In genomic region chr17:21512307-21513011, GRCh38 we compare ENCODE assay signal across 10 cellular contexts.
DNase-seq lines count a peak whose midpoint lies in the region; ATAC-seq, FAIRE-seq and TF ChIP-seq lines count a peak whose summit lies in the region.
"Had no signal": no experiment of that assay in that cellular context is flagged by ENCODE, and none has a peak within 500 bp of the region (broad histone marks: within the 10 kb centered on the region; RNA-seq: fewer than 3 reads in every experiment).

No MANE protein-coding gene starts in this region.

- WGBS in spleen, 5 donors = 46 to 65% (median 57%) methylated on average over 16 to 18 of the region's 18 CpGs

- no peaks in the 10 kb centered on the region for H3K9me3 Mint-ChIP-seq in naive B cell
- H3K9me3 Mint-ChIP-seq: T-helper 1 cell treated with Interleukin-12 subunit alpha and Interleukin-12 subunit beta and Interleukin-4 antibody, amounts not matched to agents 30 μg/mL and 1 μg/mL, for 36 hours had no signal

- TF ChIP-seq POLR2A in spleen (IDR thresholded peaks at IDR 0.05) = no peak

- no peak for FAIRE-seq in bronchial epithelial cell (lab: Jason Lieb, UNC)

- in situ Hi-C loops in GM13976 (cut with MboI; ENCODE audit: low sequenced_read_pairs, unreplicated experiment) = loop anchor here (25.0 kb wide), 2 partner anchors 225 to 400 kb away; partner anchors contain the start of gene MAP2K3

- peaks cover 24 to 48% (median 40%) of the 10 kb centered on the region in 3 donors for H3K27me3 Mint-ChIP-seq in naive B cell

- no peak overlapping the region for H3K27ac Mint-ChIP-seq in naive B cell
- H3K27ac Mint-ChIP-seq: T-helper 1 cell treated with Interleukin-12 subunit alpha and Interleukin-12 subunit beta and Interleukin-4 antibody, amounts not matched to agents 30 μg/mL and 1 μg/mL, for 36 hours had no signal

- peaks cover 14 to 23% (median 23%) of the 10 kb centered on the region in 3 donors for H3K4me1 Mint-ChIP-seq in naive B cell

- peaks cover 7% of the 10 kb centered on the region; the same call in 1 of the 2 replicates for H3K27me3 ChIP-seq in ACC112 (ENCODE audit: insufficient read depth, low read length)
- peaks cover 2% of the 10 kb centered on the region for H3K27me3 ChIP-seq in bronchial epithelial cell (ENCODE audit: control insufficient read depth, insufficient read depth, low read length)
- peaks cover 0 to 23% (median 6%) of the 10 kb centered on the region in 7 donors for H3K27me3 ChIP-seq in spleen (replicated peaks in 1 of 7)

- H3K9me3 ChIP-seq in spleen = no peaks in the 10 kb centered on the region
- H3K9me3 ChIP-seq: left lung had no signal

- intact Hi-C loops in spleen (cut with DNase I; ENCODE audit: low total_unique reads) = loop anchor here (5.0 kb wide), 1 partner anchor 395 kb away; no protein-coding TSS in a partner anchor

- H3K4me1 ChIP-seq in ACC112 (ENCODE audit: control insufficient read depth, insufficient read depth, low read length, unreplicated experiment) = no peaks in the 10 kb centered on the region
- H3K4me1 ChIP-seq in spleen = peaks cover 0 to 32% (median 20%) of the 10 kb centered on the region in 6 donors

- H3K4me3 ChIP-seq in ACC112 (ENCODE audit: low read depth, low read length) = peak overlapping the region; percentile 58
- H3K4me3 ChIP-seq in bronchial epithelial cell (ENCODE audit: low read depth, low read length) = peak overlapping the region; percentile 10
- H3K4me3 ChIP-seq in spleen = peak overlapping the region in 2 of 8 donors; percentile 13 to 44

- ATAC-seq in naive B cell (ENCODE audit: low read depth in 2 of 2) (no peak), HG03457 (IDR thresholded peaks at IDR 0.05; ENCODE audit: unreplicated experiment) (no peak), GM19463 (IDR thresholded peaks at IDR 0.05; ENCODE audit: unreplicated experiment) (no peak)

- no peaks in the 10 kb centered on the region for H3K36me3 Mint-ChIP-seq in naive B cell

- no peaks in the 10 kb centered on the region for H3K79me2 ChIP-seq in ACC112 (ENCODE audit: control insufficient read depth, insufficient read depth, low read length, unreplicated experiment)

- TF ChIP-seq CTCF in GM13976 (IDR thresholded peaks at IDR 0.05; ENCODE audit: borderline replicate concordance, control extremely low read depth, extremely low read depth, insufficient read depth, missing control alignments) (no peak), bronchial epithelial cell (IDR thresholded peaks at IDR 0.05; ENCODE audit: insufficient read depth, low read length, severe bottlenecking) (no peak), spleen (IDR thresholded peaks at IDR 0.05 in 8 of 11, conservative IDR thresholded peaks at IDR 0.05 in 3 of 11) (no peak)

- no peak overlapping the region for H2AFZ ChIP-seq in ACC112 (ENCODE audit: low read length, unreplicated experiment)

- peak; percentile 44 for DNase-seq in GM13976 (ENCODE audit: low spot score)
- no peak for DNase-seq in bronchial epithelial cell (ENCODE audit: low read depth)
- DNase-seq in naive B cell = no peak
- no peak for DNase-seq in spleen
- no peak for DNase-seq in EL

- H3K36me3 ChIP-seq in ACC112 (ENCODE audit: insufficient read depth, low read length) (no peaks in the 10 kb centered on the region), bronchial epithelial cell (ENCODE audit: control insufficient read depth, insufficient read depth, low read length) (no peaks in the 10 kb centered on the region), spleen (no peaks in the 10 kb centered on the region)
- H3K36me3 ChIP-seq: left lung had no signal

- H3K4me3 Mint-ChIP-seq in naive B cell = peak overlapping the region in 7 of 8 donors; percentile 47 to 92 (median 81)

- H3K27ac ChIP-seq in ACC112 (ENCODE audit: low read depth, low read length) = no peak overlapping the region
- H3K27ac ChIP-seq in spleen = no peak overlapping the region
- H3K27ac ChIP-seq: left lung had no signal
